ENCODE assay signal across 25 cellular contexts in the genomic region with DNA sequence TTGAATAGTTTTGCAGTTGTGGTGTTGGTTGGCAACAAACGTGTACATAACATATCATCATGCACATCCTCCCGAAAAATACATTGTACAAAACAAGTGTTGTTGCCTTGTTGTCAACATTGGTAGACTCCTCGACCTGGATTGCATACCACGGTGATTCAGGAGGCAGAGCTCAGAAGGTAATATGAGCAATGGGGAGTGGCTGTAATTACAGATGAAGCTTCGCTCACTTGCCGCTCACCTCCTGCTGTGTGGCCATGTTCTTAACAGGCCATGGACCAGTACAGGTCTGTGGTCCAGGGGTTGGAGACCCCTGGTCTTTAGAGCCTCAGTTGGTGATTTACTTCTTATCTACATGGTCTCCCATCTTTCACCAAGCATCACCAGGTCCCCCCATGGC.
"Had no signal": no experiment of that assay in that cellular context is flagged by ENCODE, and none has a peak within 500 bp of the region (broad histone marks: within the 10 kb centered on the region; RNA-seq: fewer than 3 reads in every experiment).

No MANE protein-coding gene starts in this region.

- ATAC-seq: effector memory CD8-positive, alpha-beta T cell; esophagus mucosa; foreskin keratinocyte; gastrocnemius medialis; gastroesophageal sphincter; heart left ventricle; heart right ventricle had no signal

- H3K27ac Mint-ChIP-seq: dendritic cell treated with granulocyte-macrophage colony-stimulating factor and Interleukin-4, amounts not matched to agents 40 ng/mL and 50 ng/mL, for 4 days; effector memory CD8-positive, alpha-beta T cell; endodermal cell had no signal

- DNase-seq: colonic mucosa; cortex of kidney; dermis blood vessel endothelial cell; dorsolateral prefrontal cortex; effector CD4-positive, alpha-beta T cell; effector CD8-positive, alpha-beta T cell; effector memory CD4-positive, alpha-beta T cell; effector memory CD8-positive, alpha-beta T cell; endodermal cell; erythroblast; esophagus squamous epithelium; foreskin fibroblast; foreskin keratinocyte; foreskin melanocyte; gastrocnemius medialis; glutamatergic neuron; head of caudate nucleus; heart left ventricle; heart right ventricle had no signal

- H3K27ac ChIP-seq: colonic mucosa, coronary artery, dorsolateral prefrontal cortex, epithelial cell of prostate, esophagus muscularis mucosa, esophagus squamous epithelium, foreskin keratinocyte, gastrocnemius medialis, gastroesophageal sphincter, heart left ventricle, heart right ventricle had no signal

- H3K4me3 Mint-ChIP-seq: dendritic cell treated with granulocyte-macrophage colony-stimulating factor and Interleukin-4, amounts not matched to agents 40 ng/mL and 50 ng/mL, for 4 days; effector memory CD8-positive, alpha-beta T cell; endodermal cell had no signal

- H3K4me1 Mint-ChIP-seq: endodermal cell had no signal

- H3K36me3 ChIP-seq: colonic mucosa, esophagus muscularis mucosa, esophagus squamous epithelium, gastrocnemius medialis, gastroesophageal sphincter, heart left ventricle, heart right ventricle had no signal

- H3K4me3 ChIP-seq: colonic mucosa, coronary artery, dorsolateral prefrontal cortex, esophagus muscularis mucosa, esophagus squamous epithelium, gastrocnemius medialis, gastroesophageal sphincter, heart left ventricle, heart right ventricle had no signal

- H3K27me3 Mint-ChIP-seq: dendritic cell treated with granulocyte-macrophage colony-stimulating factor and Interleukin-4, amounts not matched to agents 40 ng/mL and 50 ng/mL, for 4 days; effector memory CD8-positive, alpha-beta T cell had no signal

- H3K9me3 ChIP-seq: colonic mucosa, esophagus squamous epithelium, gastrocnemius medialis had no signal

- H3K9me3 Mint-ChIP-seq: endodermal cell had no signal

- H3K4me1 ChIP-seq: colonic mucosa, esophagus muscularis mucosa, esophagus squamous epithelium, foreskin keratinocyte, gastrocnemius medialis, gastroesophageal sphincter, heart left ventricle, heart right ventricle had no signal
